In genomic region chr16:57283956-57284205, GRCh38 we compare ENCODE assay signal across 8 cellular contexts. TPM values are rescaled to one million over a fixed set of nuclear protein-coding genes. Genes with fewer than 3 reads are reported as not detected.
DNase-seq lines count a peak whose midpoint lies in the region; ATAC-seq and TF ChIP-seq lines count a peak whose summit lies in the region.

No MANE protein-coding gene starts in this region.

- DNase-seq in activated CD4-positive, alpha-beta T cell treated with anti-CD3 and anti-CD28 coated beads, Interleukin-2, amount 10 ng/mL, durations not matched to agents 7 days and 5 days = no peak
- no peak for DNase-seq in activated CD4-positive, alpha-beta T cell treated with anti-CD3 and anti-CD28 coated beads, Interleukin-2, amount 50 U/mL, for 1 hour
- no peak for DNase-seq in tibial nerve (ENCODE audit: low spot score in 2 of 2)
- no peak for DNase-seq in activated effector memory CD4-positive, alpha-beta T cell treated with Interleukin-2 at 50 U/mL for 16 hours

- H3K27me3 ChIP-seq in duodenal mucosa (ENCODE audit: control insufficient read depth in 1 of 2, insufficient read depth in 2 of 2, low read length in 2 of 2) = no peaks in the 10 kb centered on the region
- peaks cover 8% of the 10 kb centered on the region for H3K27me3 ChIP-seq in mucosa of stomach (ENCODE audit: control insufficient read depth, insufficient read depth, low read length)
- H3K27me3 ChIP-seq in tibial nerve = peaks cover 0 to 7% of the 10 kb centered on the region in 2 donors

- peak overlapping the region; percentile 62 for H3K27ac ChIP-seq in duodenal mucosa (ENCODE audit: low read depth, low read length)
- H3K27ac ChIP-seq in tibial nerve = peak overlapping the region; percentile 74 to 88 (median 84)

- TF ChIP-seq CTCF in tibial nerve (IDR thresholded peaks at IDR 0.05) = no peak

- WGBS in tibial nerve, 2 donors = 7 to 8% methylated on average over 14 of the region's 14 CpGs

- TF ChIP-seq POLR2A in tibial nerve (IDR thresholded peaks at IDR 0.05) = no peak

- peaks cover 19% of the 10 kb centered on the region for H3K4me1 Mint-ChIP-seq in activated CD4-positive, alpha-beta T cell treated with anti-CD3 and anti-CD28 coated beads, Interleukin-2, amount 10 ng/mL, durations not matched to agents 7 days and 5 days

- no peak overlapping the region for H3K27ac Mint-ChIP-seq in activated CD4-positive, alpha-beta T cell treated with anti-CD3 and anti-CD28 coated beads, Interleukin-2, amount 10 ng/mL, durations not matched to agents 7 days and 5 days

- H3K4me1 ChIP-seq in duodenal mucosa (ENCODE audit: control insufficient read depth in 1 of 2, insufficient read depth in 2 of 2, low read length in 2 of 2) = peaks cover 16% of the 10 kb centered on the region in 2 donors
- peaks cover 34% of the 10 kb centered on the region for H3K4me1 ChIP-seq in mucosa of stomach (ENCODE audit: control insufficient read depth, insufficient read depth, low read length)
- H3K4me1 ChIP-seq in tibial nerve = peaks cover 0 to 66% (median 19%) of the 10 kb centered on the region in 4 donors

- TF ChIP-seq EP300 in tibial nerve (IDR thresholded peaks at IDR 0.05) = no peak

- peak overlapping the region; percentile 76 to 83 for H3K9ac ChIP-seq in duodenal mucosa (ENCODE audit: low read depth in 1 of 2, low read length in 2 of 2)
- peak overlapping the region; percentile 92 for H3K9ac ChIP-seq in mucosa of stomach (ENCODE audit: low read length)

- CTCF ChIA-PET in activated CD4-positive, alpha-beta T cell treated with anti-CD3 and anti-CD28 coated beads, Interleukin-2, amount 10 ng/mL, durations not matched to agents 7 days and 5 days (lab: Charles Lee) = interaction anchor here (1.4 kb wide), 1 partner anchor 16 kb away, joined by 3 read pairs; no protein-coding TSS in a partner anchor

- H3K36me3 Mint-ChIP-seq in activated CD4-positive, alpha-beta T cell treated with anti-CD3 and anti-CD28 coated beads, Interleukin-2, amount 10 ng/mL, durations not matched to agents 7 days and 5 days (ENCODE audit: low read depth) = no peaks in the 10 kb centered on the region

- peak overlapping the region; percentile 62 for H3K4me3 Mint-ChIP-seq in activated CD4-positive, alpha-beta T cell treated with anti-CD3 and anti-CD28 coated beads, Interleukin-2, amount 10 ng/mL, durations not matched to agents 7 days and 5 days

- peak overlapping the region; percentile 74 to 79 for H3K4me3 ChIP-seq in duodenal mucosa (ENCODE audit: low read depth in 1 of 2, low read length in 2 of 2)
- H3K4me3 ChIP-seq in mucosa of stomach (ENCODE audit: low read length) = peak overlapping the region; percentile 66
- peak overlapping the region; percentile 56 to 83 (median 64) for H3K4me3 ChIP-seq in tibial nerve

- H3K27me3 Mint-ChIP-seq in activated CD4-positive, alpha-beta T cell treated with anti-CD3 and anti-CD28 coated beads, Interleukin-2, amount 10 ng/mL, durations not matched to agents 7 days and 5 days = peaks cover 33% of the 10 kb centered on the region

- H3K9me3 ChIP-seq in duodenal mucosa (ENCODE audit: control insufficient read depth in 1 of 2, low read length in 2 of 2) (no peaks in the 10 kb centered on the region), mucosa of stomach (ENCODE audit: control insufficient read depth, low read length) (no peaks in the 10 kb centered on the region), tibial nerve (no peaks in the 10 kb centered on the region)

- POLR2A ChIA-PET in activated CD4-positive, alpha-beta T cell treated with anti-CD3 and anti-CD28 coated beads, Interleukin-2, amount 10 ng/mL, durations not matched to agents 7 days and 5 days (lab: Charles Lee) = no interaction called here

- ATAC-seq in HG03565 (IDR thresholded peaks at IDR 0.05; ENCODE audit: unreplicated experiment) = no peak
- ATAC-seq in HG02970 (IDR thresholded peaks at IDR 0.05; ENCODE audit: low FRiP score, unreplicated experiment) = no peak

- no peaks in the 10 kb centered on the region for H3K9me3 Mint-ChIP-seq in activated CD4-positive, alpha-beta T cell treated with anti-CD3 and anti-CD28 coated beads, Interleukin-2, amount 10 ng/mL, durations not matched to agents 7 days and 5 days

- no peaks in the 10 kb centered on the region for H3K36me3 ChIP-seq in duodenal mucosa (ENCODE audit: control insufficient read depth in 1 of 2, insufficient read depth in 2 of 2, low read length in 2 of 2)
- H3K36me3 ChIP-seq in mucosa of stomach (ENCODE audit: control insufficient read depth, insufficient read depth, low read length) = no peaks in the 10 kb centered on the region
- no peaks in the 10 kb centered on the region for H3K36me3 ChIP-seq in tibial nerve

RNA-seq across cellular contexts. Expression of gene PLLP, which starts 0.6 kb away (rescaled TPM):
- under 1 TPM; 0.40 to 0.55 TPM for total RNA-seq in activated CD4-positive, alpha-beta T cell treated with anti-CD3 and anti-CD28 coated beads, Interleukin-2, amount 10 ng/mL, durations not matched to agents 7 days and 5 days
- 100 to 1,000 TPM; 162 to 363 (median 321) TPM for total RNA-seq in tibial nerve

RNA-seq across cellular contexts. Expression of gene ARL2BP, which starts 38.8 kb away (rescaled TPM):
- 10 to 100 TPM; 35.0 to 36.7 TPM for total RNA-seq in activated CD4-positive, alpha-beta T cell treated with anti-CD3 and anti-CD28 coated beads, Interleukin-2, amount 10 ng/mL, durations not matched to agents 7 days and 5 days
- 10 to 100 TPM; 54.0 to 63.8 (median 55.5) TPM for total RNA-seq in tibial nerve

Comparison
In these comparisons a context has a peak if more than half of its experiments do, and no peak if none do; other contexts are left out.
1. RNA of gene PLLP, which starts 0.6 kb away (total RNA-seq): 162 to 363 TPM in tibial nerve; 0.40 to 0.55 TPM in activated CD4-positive, alpha-beta T cell treated with anti-CD3 and anti-CD28 coated beads, Interleukin-2, amount 10 ng/mL, durations not matched to agents 7 days and 5 days; every median in the first group is over 100 times any median in the second.
2. Peak in every context shown above with its lines, with median percentiles within 50 percentile points of each other: H3K4me3 ChIP-seq.